Comparison of ENCODE assay signal across 8 cellular contexts in genomic region chr7:38369816-38370493, GRCh38.
A peak's percentile ranks its signal among the peaks of the same experiment; 100 is the strongest.
DNase-seq lines count a peak whose midpoint lies in the region; ATAC-seq, FAIRE-seq and TF ChIP-seq lines count a peak whose summit lies in the region.

No MANE protein-coding gene starts in this region.

- H3K36me3 ChIP-seq in BE2C, result no peaks in the 10 kb centered on the region
- no peaks in the 10 kb centered on the region for H3K36me3 ChIP-seq in mesenchymal stem cell (ENCODE audit: control insufficient read depth in 1 of 2, insufficient read depth in 2 of 2, low read depth in 1 of 2, low read length in 2 of 2)

- peak; percentile 93 for DNase-seq in BE2C
- peak; percentile 40 for DNase-seq in GM19239 (ENCODE audit: insufficient read length, low spot score)
- DNase-seq in NCI-H526 treated with DMSO at 0.1 percent for 48 hours (lab: John Stamatoyannopoulos, UW), result peak; percentile 39
- peak; percentile 80 to 82 for DNase-seq in activated CD4-positive, alpha-beta T cell treated with anti-CD3 and anti-CD28 coated beads, Interleukin-2, amount 50 U/mL, for 48 hours
- peak; percentile 91 for DNase-seq in ecto neural progenitor cell (ENCODE audit: low spot score)
- peak; percentile 88 for DNase-seq in mesenchymal stem cell
- peak; percentile 55 for DNase-seq in stimulated activated CD8-positive, alpha-beta memory T cell treated with anti-CD3 and anti-CD28 coated beads, Interleukin-15, amount 100 ng/mL, for 24 hours (ENCODE audit: low read depth)

- no peak overlapping the region for H2BK12ac ChIP-seq in mesenchymal stem cell (ENCODE audit: low read length in 2 of 2)

- H3K23ac ChIP-seq in mesenchymal stem cell (ENCODE audit: low read length in 2 of 2), result no peak overlapping the region

- no peak overlapping the region for H3K18ac ChIP-seq in mesenchymal stem cell (ENCODE audit: low read depth in 1 of 2, low read length in 2 of 2)

- H3K27me3 ChIP-seq in BE2C (no peaks in the 10 kb centered on the region), mesenchymal stem cell (ENCODE audit: control insufficient read depth in 1 of 2, insufficient read depth in 1 of 2, low read length in 2 of 2) (no peaks in the 10 kb centered on the region)

- 29% methylated on average over 8 of the region's 8 CpGs for WGBS in mesenchymal stem cell

- H2AFZ ChIP-seq in mesenchymal stem cell (ENCODE audit: low read depth, low read length), result no peak overlapping the region

- H3K4me3 ChIP-seq in BE2C (ENCODE audit: low read depth, low read length), result peak overlapping the region; percentile 14; the same call in 1 of the 2 replicates
- H3K4me3 ChIP-seq in mesenchymal stem cell (ENCODE audit: insufficient read depth in 1 of 2, low read depth in 1 of 2, low read length in 2 of 2), result no peak overlapping the region

- H3K14ac ChIP-seq in mesenchymal stem cell (ENCODE audit: low read length in 2 of 2), result no peak overlapping the region

- no peak overlapping the region for H2BK120ac ChIP-seq in mesenchymal stem cell (ENCODE audit: low read depth, low read length)

- peak; percentile 98 for TF ChIP-seq CTCF in BE2C (IDR thresholded peaks at IDR 0.05; ENCODE audit: low read depth, low read length)

- H4K91ac ChIP-seq in mesenchymal stem cell (ENCODE audit: low read length), result no peak overlapping the region

- H2BK5ac ChIP-seq in mesenchymal stem cell (ENCODE audit: low read depth, low read length, poor library complexity, severe bottlenecking), result no peak overlapping the region

- no peak overlapping the region for H3K27ac ChIP-seq in mesenchymal stem cell (ENCODE audit: low read length, poor library complexity, severe bottlenecking)

- peak overlapping the region; percentile 71 for H3K9ac ChIP-seq in mesenchymal stem cell (ENCODE audit: low read length)

- ATAC-seq in HG03378 (IDR thresholded peaks at IDR 0.05; ENCODE audit: unreplicated experiment), result peak; percentile 82

- no peak overlapping the region for H3K4ac ChIP-seq in mesenchymal stem cell (ENCODE audit: low read depth in 1 of 2, low read length in 2 of 2)

- H3K9me3 ChIP-seq in BE2C, result no peaks in the 10 kb centered on the region
- H3K9me3 ChIP-seq in mesenchymal stem cell (ENCODE audit: control insufficient read depth, low read length), result no peaks in the 10 kb centered on the region

- no peak overlapping the region for H2AK5ac ChIP-seq in mesenchymal stem cell (ENCODE audit: low read length, severe bottlenecking)

- peak; percentile 92 for FAIRE-seq in GM19239 (lab: Jason Lieb, UNC)

- no peak overlapping the region for H3K4me2 ChIP-seq in mesenchymal stem cell (ENCODE audit: low read length, poor library complexity, severe bottlenecking)

- H2BK15ac ChIP-seq in mesenchymal stem cell (ENCODE audit: low read depth, poor library complexity, severe bottlenecking), result no peak overlapping the region

- no peaks in the 10 kb centered on the region for H3K4me1 ChIP-seq in BE2C
- peaks cover 5% of the 10 kb centered on the region for H3K4me1 ChIP-seq in mesenchymal stem cell (ENCODE audit: control insufficient read depth, insufficient read depth, low read depth, low read length)

- H3K79me1 ChIP-seq in mesenchymal stem cell (replicated peaks; ENCODE audit: low read length, poor library complexity, severe bottlenecking), result no peaks in the 10 kb centered on the region

- H4K8ac ChIP-seq in mesenchymal stem cell (ENCODE audit: low read length), result no peak overlapping the region

Comparison
In these comparisons a context has a peak if more than half of its experiments do, and no peak if none do; other contexts are left out.
1. DNase-seq: peak in every context shown above with its lines; median percentile 93 in BE2C; 91 in ecto neural progenitor cell; 88 in mesenchymal stem cell; 81 in activated CD4-positive, alpha-beta T cell treated with anti-CD3 and anti-CD28 coated beads, Interleukin-2, amount 50 U/mL, for 48 hours; 55 in stimulated activated CD8-positive, alpha-beta memory T cell treated with anti-CD3 and anti-CD28 coated beads, Interleukin-15, amount 100 ng/mL, for 24 hours; 40 in GM19239; 39 in NCI-H526 treated with DMSO at 0.1 percent for 48 hours.